In genomic region chr6:84667252-84668213, GRCh38 we compare ENCODE assay signal across 22 cellular contexts.
"Had no signal": no experiment of that assay in that cellular context is flagged by ENCODE, and none has a peak within 500 bp of the region (broad histone marks: within the 10 kb centered on the region; RNA-seq: fewer than 3 reads in every experiment).

No MANE protein-coding gene starts in this region.

- FAIRE-seq: bronchial epithelial cell, keratinocyte had no signal

- H3K27ac ChIP-seq: ascending aorta, foreskin keratinocyte, right atrium auricular region, skin epidermis, stomach, testis, WERI-Rb-1 had no signal

- H3K27me3 ChIP-seq: ascending aorta, foreskin keratinocyte, right atrium auricular region, stomach, testis had no signal

- H3K4me3 ChIP-seq: ascending aorta, lung, right atrium auricular region, skin epidermis, stomach, testis had no signal

- H3K36me3 ChIP-seq: ascending aorta, right atrium auricular region, stomach, WERI-Rb-1 had no signal

- H3K4me1 ChIP-seq: foreskin keratinocyte, right atrium auricular region, stomach, testis had no signal

- DNase-seq: activated CD4-positive, alpha-beta T cell treated with anti-CD3 and anti-CD28 coated beads for 1 hour; activated CD8-positive, alpha-beta memory T cell treated with anti-CD3 and anti-CD28 coated beads for 24 hours; activated CD8-positive, alpha-beta memory T cell treated with anti-CD3 and anti-CD28 coated beads, Interleukin-2, amount 50 U/mL, for 48 hours; activated effector memory CD4-positive, alpha-beta T cell treated with anti-CD3 and anti-CD28 coated beads, Interleukin-2, amount 50 U/mL, for 16 hours; activated naive CD4-positive, alpha-beta T cell treated with anti-CD3 and anti-CD28 coated beads, Interleukin-2, amount 50 U/mL, for 16 hours; activated T-cell treated with anti-CD3 and anti-CD28 coated beads, Interleukin-2, amount 50 U/mL, for 72 hours; cerebellar nuclear complex; effector CD8-positive, alpha-beta T cell; foreskin keratinocyte; hypothalamus; stimulated activated CD4-positive, alpha-beta T cell treated with anti-CD3 and anti-CD28 coated beads, Interleukin-2, amount 100 ng/mL, for 48 hours; stomach; T1000; testis; WERI-Rb-1 had no signal

- H3K9me3 ChIP-seq: ascending aorta, right atrium auricular region, stomach, testis had no signal

- ATAC-seq: activated T-cell treated with anti-CD3 and anti-CD28 coated beads, Interleukin-2, amount 50 U/mL, for 72 hours; foreskin keratinocyte; left lobe of liver had no signal
